ENCODE assay signal across 30 cellular contexts in the genomic region with DNA sequence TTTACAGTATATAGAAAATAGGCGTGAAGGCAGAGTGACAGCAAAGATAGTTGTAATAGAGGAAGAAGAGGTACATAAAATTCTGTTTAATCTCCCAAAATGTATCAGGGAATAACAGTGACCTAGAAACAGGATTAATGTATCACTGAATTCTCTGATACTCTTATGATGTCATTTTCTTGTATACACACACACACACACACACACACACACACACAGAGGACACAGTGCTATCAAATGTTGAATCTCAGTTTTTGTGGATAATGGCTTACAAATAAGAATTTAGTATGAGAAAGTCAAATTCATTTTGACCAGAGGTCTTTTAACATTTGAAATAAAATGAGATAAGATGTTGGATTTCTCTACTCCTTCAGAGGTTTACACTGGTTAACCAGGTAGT. TPM values are rescaled to one million over a fixed set of nuclear protein-coding genes. Genes with fewer than 3 reads are reported as not detected.
"Had no signal": no experiment of that assay in that cellular context is flagged by ENCODE, and none has a peak within 500 bp of the region (broad histone marks: within the 10 kb centered on the region; RNA-seq: fewer than 3 reads in every experiment).

No MANE protein-coding gene starts in this region.

- H3K27me3 ChIP-seq: ovary, thyroid gland had no signal

- H3K27me3 Mint-ChIP-seq: central memory CD8-positive, alpha-beta T cell had no signal

- H3K9me3 ChIP-seq: ovary, psoas muscle, thyroid gland had no signal

- H3K9me3 Mint-ChIP-seq: activated naive CD4-positive, alpha-beta T cell treated with anti-CD3 and anti-CD28 coated beads, Interleukin-2, amount 50 U/mL, for 24 hours; activated naive CD8-positive, alpha-beta T cell treated with anti-CD3 and anti-CD28 coated beads, Interleukin-2, amount 50 U/mL, for 24 hours; activated T-helper 2 cell treated with anti-CD3 and anti-CD28 coated beads, Interferon-gamma antibody, Interleukin-2, Interleukin-4, amounts not matched to agents 10 μg/mL and 5 μg/mL and 100 μg/mL, durations not matched to agents 14 hours and 24 hours and 36 hours; T-helper 2 cell treated with Interferon-gamma antibody and Interleukin-4, amounts not matched to agents 5 μg/mL and 100 μg/mL, for 36 hours; WTC11 had no signal

- H3K4me3 ChIP-seq: ovary, psoas muscle, smooth muscle cell, thyroid gland had no signal

- ATAC-seq: activated CD8-positive, alpha-beta T cell treated with anti-CD3 and anti-CD28 coated beads for 36 hours; activated naive CD8-positive, alpha-beta T cell treated with anti-CD3 and anti-CD28 coated beads, Interleukin-2, amount 50 U/mL, for 24 hours; naive thymus-derived CD8-positive, alpha-beta T cell; psoas muscle; stimulated activated memory B cell treated with anti-CD40 and anti-IgM and Interleukin-4, amounts not matched to agents 10 μg/mL and 1 μg/mL and 100 μg/mL, for 72 hours; stimulated activated naive CD8-positive, alpha-beta T cell treated with anti-CD3 and anti-CD28 coated beads, Interleukin-15, amount 100 ng/mL, for 72 hours; WTC11 had no signal

- H3K36me3 Mint-ChIP-seq: activated naive CD4-positive, alpha-beta T cell treated with anti-CD3 and anti-CD28 coated beads, Interleukin-2, amount 50 U/mL, for 24 hours; immature natural killer cell; stimulated activated memory B cell treated with anti-CD40 and anti-IgM and Interleukin-4, amounts not matched to agents 10 μg/mL and 1 μg/mL and 100 μg/mL, for 72 hours; WTC11 had no signal

- H3K4me3 Mint-ChIP-seq: activated CD8-positive, alpha-beta T cell treated with anti-CD3 and anti-CD28 coated beads for 36 hours; activated naive CD4-positive, alpha-beta T cell treated with anti-CD3 and anti-CD28 coated beads, Interleukin-2, amount 50 U/mL, for 24 hours; activated naive CD8-positive, alpha-beta T cell treated with anti-CD3 and anti-CD28 coated beads, Interleukin-2, amount 50 U/mL, for 24 hours; central memory CD8-positive, alpha-beta T cell; immature natural killer cell; naive thymus-derived CD8-positive, alpha-beta T cell; stimulated activated memory B cell treated with anti-CD40 and anti-IgM and Interleukin-4, amounts not matched to agents 10 μg/mL and 1 μg/mL and 100 μg/mL, for 72 hours; stimulated activated naive CD8-positive, alpha-beta T cell treated with anti-CD3 and anti-CD28 coated beads, Interleukin-15, amount 100 ng/mL, for 72 hours; T-helper 2 cell treated with Interferon-gamma antibody and Interleukin-4, amounts not matched to agents 5 μg/mL and 100 μg/mL, for 36 hours; WTC11 had no signal

- H3K4me1 ChIP-seq: psoas muscle had no signal

- H3K4me1 Mint-ChIP-seq: activated naive CD4-positive, alpha-beta T cell treated with anti-CD3 and anti-CD28 coated beads, Interleukin-2, amount 50 U/mL, for 24 hours; central memory CD8-positive, alpha-beta T cell; immature natural killer cell; stimulated activated memory B cell treated with anti-CD40 and anti-IgM and Interleukin-4, amounts not matched to agents 10 μg/mL and 1 μg/mL and 100 μg/mL, for 72 hours had no signal

- DNase-seq: activated CD4-positive, alpha-beta T cell treated with anti-CD3 and anti-CD28 coated beads for 1 hour; activated CD4-positive, alpha-beta T cell treated with anti-CD3 and anti-CD28 coated beads, Interleukin-2, amount 50 U/mL, for 1 hour; activated CD8-positive, alpha-beta T cell treated with anti-CD3 and anti-CD28 coated beads for 36 hours; activated naive CD8-positive, alpha-beta T cell treated with anti-CD3 and anti-CD28 coated beads, Interleukin-2, amount 50 U/mL, for 24 hours; activated T-cell treated with anti-CD3 and anti-CD28 coated beads, Interleukin-2, amount 50 U/mL, for 48 hours; amygdala; effector CD8-positive, alpha-beta T cell; head of caudate nucleus; hypothalamus; immature natural killer cell; kidney; left colon; mammary epithelial cell; midbrain; naive thymus-derived CD8-positive, alpha-beta T cell; ovary; psoas muscle; stimulated activated CD4-positive, alpha-beta T cell treated with anti-CD3 and anti-CD28 coated beads, Interleukin-1b, Interleukin-23, amount 100 ng/mL, for 48 hours; stimulated activated CD4-positive, alpha-beta T cell treated with anti-CD3 and anti-CD28 coated beads, Interleukin-4, amount 100 ng/mL, for 4 hours; stimulated activated CD8-positive, alpha-beta memory T cell treated with anti-CD3 and anti-CD28 coated beads, Interleukin-4, amount 100 ng/mL, for 48 hours; stimulated activated naive CD8-positive, alpha-beta T cell treated with anti-CD3 and anti-CD28 coated beads, Interleukin-15, amount 100 ng/mL, for 72 hours; T-helper 1 cell; thyroid gland had no signal

- H3K27ac ChIP-seq: ovary, psoas muscle, thyroid gland had no signal

- H3K27ac Mint-ChIP-seq: activated CD8-positive, alpha-beta T cell treated with anti-CD3 and anti-CD28 coated beads for 36 hours; activated naive CD4-positive, alpha-beta T cell treated with anti-CD3 and anti-CD28 coated beads, Interleukin-2, amount 50 U/mL, for 24 hours; activated naive CD8-positive, alpha-beta T cell treated with anti-CD3 and anti-CD28 coated beads, Interleukin-2, amount 50 U/mL, for 24 hours; activated T-helper 2 cell treated with anti-CD3 and anti-CD28 coated beads, Interferon-gamma antibody, Interleukin-2, Interleukin-4, amounts not matched to agents 10 μg/mL and 5 μg/mL and 100 μg/mL, durations not matched to agents 14 hours and 24 hours and 36 hours; immature natural killer cell; naive thymus-derived CD8-positive, alpha-beta T cell; stimulated activated memory B cell treated with anti-CD40 and anti-IgM and Interleukin-4, amounts not matched to agents 10 μg/mL and 1 μg/mL and 100 μg/mL, for 72 hours; stimulated activated naive CD8-positive, alpha-beta T cell treated with anti-CD3 and anti-CD28 coated beads, Interleukin-15, amount 100 ng/mL, for 72 hours; T-helper 2 cell treated with Interferon-gamma antibody and Interleukin-4, amounts not matched to agents 5 μg/mL and 100 μg/mL, for 36 hours; WTC11 had no signal

- H3K36me3 ChIP-seq: ovary, thyroid gland had no signal

RNA-seq across cellular contexts. Expression of a gene that starts 4.3 kb away (rescaled TPM):
- total RNA-seq: activated CD8-positive, alpha-beta T cell treated with anti-CD3 and anti-CD28 coated beads for 36 hours; naive thymus-derived CD8-positive, alpha-beta T cell had no signal
- polyA plus RNA-seq: immature natural killer cell; naive thymus-derived CD8-positive, alpha-beta T cell had no signal
